In the genomic region with DNA sequence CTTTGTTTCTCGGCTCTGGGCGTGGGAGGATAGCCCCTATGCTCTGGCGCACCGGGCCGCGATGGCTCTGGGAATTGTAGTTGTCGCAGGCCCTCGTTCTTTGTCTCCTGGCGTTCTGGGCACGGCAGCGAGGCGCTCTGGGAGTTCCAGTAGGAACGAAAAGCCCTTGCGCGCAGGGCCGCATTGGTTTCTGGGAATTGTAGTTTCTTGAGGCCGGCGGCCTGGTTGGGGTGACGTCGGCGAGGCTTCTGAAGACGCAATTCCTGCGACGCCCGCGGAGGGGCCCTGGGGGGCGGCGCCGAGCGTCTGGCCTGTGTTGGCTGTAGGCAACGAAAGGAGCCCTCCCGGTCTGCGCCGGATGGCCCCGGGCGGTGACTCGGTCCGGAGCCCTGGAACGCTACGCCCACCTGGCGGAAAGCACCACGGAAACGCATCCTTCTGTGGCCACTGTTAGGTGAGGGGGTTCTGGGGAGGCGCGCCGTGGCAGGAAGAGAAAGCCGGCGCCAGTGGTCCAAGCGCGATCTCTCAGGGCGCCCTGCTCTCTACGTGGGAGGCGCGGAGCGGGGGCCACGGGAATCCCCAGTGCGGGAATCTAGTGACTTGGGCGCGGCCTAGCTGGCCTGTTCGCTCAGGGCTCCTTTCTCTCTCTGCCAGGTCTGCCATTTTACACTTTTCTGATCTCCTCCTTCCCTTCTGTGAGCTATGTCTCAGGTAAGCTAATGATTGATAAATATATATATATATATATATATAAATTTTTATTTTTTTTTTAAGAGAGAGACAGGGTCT, we compare ENCODE assay signal across 8 cellular contexts. TPM values are rescaled to one million over a fixed set of nuclear protein-coding genes. Genes with fewer than 3 reads are reported as not detected.
DNase-seq lines count a peak whose midpoint lies in the region; ATAC-seq and TF ChIP-seq lines count a peak whose summit lies in the region.

ZNF140 (plus strand) TSS at position 305 of the 789 bp plus-strand sequence; CDS start at position 703, 398 bp downstream.

- H3K36me3 Mint-ChIP-seq in activated naive CD4-positive, alpha-beta T cell treated with anti-CD3 and anti-CD28 coated beads, Interleukin-2, amount 50 U/mL, for 24 hours = peaks cover 44% of the 10 kb centered on the region

- peak within 1 kb of the TSS; percentile 83 for H3K27ac Mint-ChIP-seq in activated naive CD4-positive, alpha-beta T cell treated with anti-CD3 and anti-CD28 coated beads, Interleukin-2, amount 50 U/mL, for 24 hours

- H3K4me1 ChIP-seq in Loucy (ENCODE audit: insufficient read depth, low read length, poor library complexity, severe bottlenecking) (peaks cover 16% of the 10 kb centered on the region), SJCRH30 (no peaks in the 10 kb centered on the region), thoracic aorta (ENCODE audit: control insufficient read depth in 1 of 2, low read depth in 2 of 2) (no peaks in the 10 kb centered on the region)

- H3K27me3 Mint-ChIP-seq in activated naive CD4-positive, alpha-beta T cell treated with anti-CD3 and anti-CD28 coated beads, Interleukin-2, amount 50 U/mL, for 24 hours = no peaks in the 10 kb centered on the region

- DNase-seq in GDM1 (lab: John Stamatoyannopoulos, UW) (peak; percentile 93), GOT3 (lab: John Stamatoyannopoulos, UW) (peak; percentile 79), SJCRH30 (peak; percentile 83 to 85), glomerular visceral epithelial cell (ENCODE audit: extremely low spot score) (peak; percentile 75), omental fat pad (ENCODE audit: low spot score) (peak; percentile 83), thoracic aorta (ENCODE audit: low spot score) (peak; percentile 87)

- peaks cover 25% of the 10 kb centered on the region for H3K9me3 Mint-ChIP-seq in activated naive CD4-positive, alpha-beta T cell treated with anti-CD3 and anti-CD28 coated beads, Interleukin-2, amount 50 U/mL, for 24 hours

- no peak within 1 kb of the TSS for H3K4me3 Mint-ChIP-seq in activated naive CD4-positive, alpha-beta T cell treated with anti-CD3 and anti-CD28 coated beads, Interleukin-2, amount 50 U/mL, for 24 hours

- peak within 1 kb of the TSS; percentile 98 for H3K4me2 ChIP-seq in Loucy (ENCODE audit: low read depth, low read length, poor library complexity, severe bottlenecking)

- H3K4me3 ChIP-seq in Loucy (ENCODE audit: low read length, poor library complexity, severe bottlenecking) (peak within 1 kb of the TSS; percentile 75), SJCRH30 (peak within 1 kb of the TSS; percentile 66), thoracic aorta (peak within 1 kb of the TSS; percentile 93)

- H4K20me1 ChIP-seq in Loucy (ENCODE audit: insufficient read depth, low read length, poor library complexity, severe bottlenecking) = no peaks in the 10 kb centered on the region

- H3K27ac ChIP-seq in SJCRH30 (peak within 1 kb of the TSS; percentile 96), thoracic aorta (peak within 1 kb of the TSS; percentile 96 to 98)

- ATAC-seq in omental fat pad (ENCODE audit: low FRiP score) = peak; percentile 94
- peak; percentile 85 for ATAC-seq in thoracic aorta (ENCODE audit: insufficient number of reproducible peaks, low FRiP score, low read depth)

- H2AFZ ChIP-seq in Loucy (ENCODE audit: low read length) = peak within 1 kb of the TSS; percentile 93

- H3K79me2 ChIP-seq in Loucy (ENCODE audit: insufficient read depth, low read length) = peaks cover 12% of the 10 kb centered on the region

- no peaks in the 10 kb centered on the region for H3K9me2 ChIP-seq in Loucy (replicated peaks; ENCODE audit: low read depth, low read length)

- no peaks in the 10 kb centered on the region for H3F3A ChIP-seq in Loucy (ENCODE audit: low read depth)

- H3K9me3 ChIP-seq in Loucy (ENCODE audit: insufficient read depth, low read depth, low read length) (peaks cover 22% of the 10 kb centered on the region), SJCRH30 (replicated peaks) (peaks cover 21% of the 10 kb centered on the region), thoracic aorta (peaks cover 77% of the 10 kb centered on the region)

- peaks cover 10% of the 10 kb centered on the region; the same call in 1 of the 2 replicates for H3K36me3 ChIP-seq in Loucy (ENCODE audit: insufficient read depth, low read length)
- peaks cover 21% of the 10 kb centered on the region for H3K36me3 ChIP-seq in SJCRH30
- peaks cover 29% of the 10 kb centered on the region for H3K36me3 ChIP-seq in thoracic aorta

- H3K27me3 ChIP-seq in Loucy (ENCODE audit: insufficient read depth, low read length, poor library complexity, severe bottlenecking) (no peaks in the 10 kb centered on the region), SJCRH30 (no peaks in the 10 kb centered on the region), thoracic aorta (replicated peaks; ENCODE audit: insufficient read depth) (no peaks in the 10 kb centered on the region)

- peaks cover 12% of the 10 kb centered on the region for H3K4me1 Mint-ChIP-seq in activated naive CD4-positive, alpha-beta T cell treated with anti-CD3 and anti-CD28 coated beads, Interleukin-2, amount 50 U/mL, for 24 hours

- peak within 1 kb of the TSS; percentile 74 for H3K9ac ChIP-seq in Loucy (ENCODE audit: low read depth, low read length, poor library complexity, severe bottlenecking)

- peak; percentile 11 for TF ChIP-seq CTCF in Loucy (conservative IDR thresholded peaks at IDR 0.05; ENCODE audit: low read length)
- no peak for TF ChIP-seq CTCF in omental fat pad (IDR thresholded peaks at IDR 0.05)
- TF ChIP-seq CTCF in thoracic aorta (IDR thresholded peaks at IDR 0.05) = peak; percentile 44

RNA-seq across cellular contexts. Expression of gene ZNF140, which starts in this region (rescaled TPM):
- total RNA-seq in SJCRH30 (2014; rRNA removed; shearing (Covaris generic)) = 9.4 and 11.9 TPM in 2 replicates
- 10 to 100 TPM; 12.3 to 21.4 (median 14.7) TPM for total RNA-seq in omental fat pad
- 10 to 100 TPM in 1 of 2 donors, 1 to 10 TPM in 1; 5.0 to 16.2 TPM for total RNA-seq in thoracic aorta

Comparison
In these comparisons a context has a peak if more than half of its experiments do, and no peak if none do; other contexts are left out.
1. Peak in every context shown above with its lines: DNase-seq, ATAC-seq, H3K4me3 ChIP-seq and H3K27ac ChIP-seq.
2. CTCF ChIP-seq: peak in Loucy (single experiment) and thoracic aorta (single experiment); none in omental fat pad (0 of 3).